ENCODE assay signal across 8 cellular contexts in the genomic region with DNA sequence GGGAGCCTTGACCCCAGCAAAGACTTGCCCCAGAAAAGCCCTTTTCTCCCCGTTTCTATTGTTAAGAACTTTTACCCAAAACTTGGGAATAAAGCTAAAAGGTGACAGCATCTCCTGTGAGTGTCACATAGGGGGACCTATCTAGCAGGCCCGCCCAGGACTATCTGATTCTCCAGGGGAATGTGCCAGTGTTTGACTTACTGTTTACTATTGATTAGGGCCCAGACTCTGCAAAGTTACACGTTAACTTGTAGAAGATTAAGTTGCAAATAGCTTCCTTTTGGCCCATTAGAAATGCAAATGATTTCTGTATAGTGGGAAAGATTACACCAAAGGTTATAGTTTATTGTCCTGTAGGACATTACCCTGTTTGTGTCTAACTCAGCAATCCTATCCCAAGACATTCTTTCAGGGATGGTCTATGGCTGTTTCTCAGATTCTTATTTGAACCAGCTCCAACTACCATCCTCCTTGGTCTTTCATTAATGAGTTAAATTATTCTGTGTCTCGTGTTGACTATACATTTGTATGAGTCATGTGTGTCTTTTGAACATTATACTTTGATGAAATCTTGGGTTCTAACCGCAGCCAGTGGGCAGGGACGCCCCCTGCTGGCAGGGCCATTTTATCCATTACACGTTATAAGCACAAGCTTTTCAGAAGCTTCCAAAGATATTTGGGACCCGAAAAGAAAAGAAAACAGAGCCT.
DNase-seq lines count a peak whose midpoint lies in the region; ATAC-seq and TF ChIP-seq lines count a peak whose summit lies in the region.

No MANE protein-coding gene starts in this region.

- 35 to 38% methylated on average over 8 of the region's 8 CpGs for WGBS in esophagus squamous epithelium, 2 donors

- ATAC-seq in HG03196 (IDR thresholded peaks at IDR 0.05; ENCODE audit: unreplicated experiment) = no peak
- ATAC-seq in GM21528 (IDR thresholded peaks at IDR 0.05; ENCODE audit: low FRiP score, unreplicated experiment) = no peak
- no peak for ATAC-seq in GM21423 (IDR thresholded peaks at IDR 0.05; ENCODE audit: unreplicated experiment)

- H3K4me3 ChIP-seq in esophagus squamous epithelium = no peak overlapping the region
- no peak overlapping the region for H3K4me3 ChIP-seq in retinal pigment epithelial cell (ENCODE audit: low read length)

- no peak overlapping the region for H3K27ac ChIP-seq in esophagus squamous epithelium

- H3K27me3 ChIP-seq in esophagus squamous epithelium = peaks cover 0 to 6% (median 0%) of the 10 kb centered on the region in 4 donors

- no peaks in the 10 kb centered on the region for H3K36me3 ChIP-seq in esophagus squamous epithelium

- DNase-seq in GM10266 (ENCODE audit: extremely low spot score) (no peak), NCI-H345 (lab: John Stamatoyannopoulos, UW) (peak; percentile 39), esophagus squamous epithelium (lab: John Stamatoyannopoulos, UW) (no peak), retinal pigment epithelial cell (ENCODE audit: low read depth) (no peak)
- DNase-seq in activated CD8-positive, alpha-beta memory T cell treated with anti-CD3 and anti-CD28 coated beads for 4 hours (ENCODE audit: low read depth in 2 of 2) = peak; percentile 31 to 46

- H3K9me3 ChIP-seq in esophagus squamous epithelium = peaks cover 0 to 12% (median 6%) of the 10 kb centered on the region in 3 donors

- no peak for TF ChIP-seq POLR2A in esophagus squamous epithelium (IDR thresholded peaks at IDR 0.05)

- TF ChIP-seq CTCF in GM10266 (IDR thresholded peaks at IDR 0.05; ENCODE audit: control insufficient read depth, insufficient read depth, low read depth, missing control alignments) = peak; percentile 44
- peak; percentile 24 to 83 (median 64) for TF ChIP-seq CTCF in esophagus squamous epithelium (IDR thresholded peaks at IDR 0.05)
- TF ChIP-seq CTCF in retinal pigment epithelial cell (conservative IDR thresholded peaks at IDR 0.05; ENCODE audit: low read depth, low read length) = peak; percentile 33

- H3K4me1 ChIP-seq in esophagus squamous epithelium = no peaks in the 10 kb centered on the region

- intact Hi-C loops in esophagus squamous epithelium (cut with DNase I) = loop anchor here (5.0 kb wide), 1 partner anchor 186 kb away; no protein-coding TSS in a partner anchor

Comparison
In these comparisons a context has a peak if more than half of its experiments do, and no peak if none do; other contexts are left out.
1. DNase-seq: peak in NCI-H345 (single experiment) and activated CD8-positive, alpha-beta memory T cell treated with anti-CD3 and anti-CD28 coated beads for 4 hours (2 of 2); none in GM10266 (single experiment), esophagus squamous epithelium (single experiment) and retinal pigment epithelial cell (single experiment).
2. Peak in every context shown above with its lines, with median percentiles within 50 percentile points of each other: CTCF ChIP-seq.